ENCODE assay signal across 13 cellular contexts in the genomic region with DNA sequence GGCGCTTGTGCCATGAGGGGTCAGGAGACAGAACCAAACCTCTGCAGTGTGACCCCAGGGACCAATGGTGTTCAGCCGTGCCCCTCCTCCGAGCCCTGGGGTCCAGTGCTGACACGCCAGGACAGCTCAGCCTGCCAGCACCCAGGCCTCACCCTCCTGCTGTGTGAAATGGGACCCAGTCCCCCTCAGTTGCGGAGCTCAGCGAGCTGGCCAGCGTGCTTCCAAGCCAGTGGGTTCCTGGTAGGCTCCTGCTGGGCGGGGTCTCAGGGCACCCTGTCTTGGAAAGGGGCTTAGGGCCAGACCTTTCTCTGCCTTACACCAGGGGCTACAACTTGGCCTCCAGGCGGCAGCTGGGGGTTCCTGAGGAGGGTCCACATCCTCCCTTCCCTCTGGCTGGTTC. TPM values are rescaled to one million over a fixed set of nuclear protein-coding genes. Genes with fewer than 3 reads are reported as not detected.
A peak's percentile ranks its signal among the peaks of the same experiment; 100 is the strongest.
DNase-seq lines count a peak whose midpoint lies in the region; ATAC-seq, FAIRE-seq and TF ChIP-seq lines count a peak whose summit lies in the region.
"Had no signal": no experiment of that assay in that cellular context is flagged by ENCODE, and none has a peak within 500 bp of the region (broad histone marks: within the 10 kb centered on the region; RNA-seq: fewer than 3 reads in every experiment).

No MANE protein-coding gene starts in this region.

- H3K27me3 ChIP-seq in keratinocyte (ENCODE audit: control insufficient read depth, extremely low read depth, insufficient read depth, low read length): no peaks in the 10 kb centered on the region
- H3K27me3 ChIP-seq in small intestine (ENCODE audit: control insufficient read depth in 2 of 2, insufficient read depth in 2 of 2, low read length in 2 of 2): no peaks in the 10 kb centered on the region

- no peaks in the 10 kb centered on the region for H3K9me3 ChIP-seq in keratinocyte (ENCODE audit: control insufficient read depth, low read depth, low read length)
- H3K9me3 ChIP-seq in small intestine (ENCODE audit: control insufficient read depth, low read depth): no peaks in the 10 kb centered on the region

- peaks cover 36% of the 10 kb centered on the region for H3K79me2 ChIP-seq in keratinocyte (ENCODE audit: control insufficient read depth, insufficient read depth, low read length)

- H3K9ac ChIP-seq in keratinocyte (ENCODE audit: control insufficient read depth, extremely low read depth, insufficient read depth, low read length): no peak overlapping the region

- no peak overlapping the region for H2AFZ ChIP-seq in keratinocyte (ENCODE audit: control insufficient read depth, low read length)

- CTCF ChIA-PET in activated CD4-positive, alpha-beta memory T cell treated with anti-CD3 and anti-CD28 coated beads for 36 hours (lab: Charles Lee): interaction anchor here (1.1 to 6.8 kb wide), 2 partner anchors 10 to 116 kb away, joined by 4 to 34 read pairs; a partner anchor contains a TSS

- no peak for ATAC-seq in stimulated activated memory B cell treated with anti-CD40 and anti-IgM and Interleukin-4, amounts not matched to agents 10 μg/mL and 1 μg/mL and 100 μg/mL, for 72 hours
- ATAC-seq: PC-3 had no signal

- WGBS in small intestine, 3 donors: 85 to 89% (median 87%) methylated on average over 8 to 9 of the region's 9 CpGs

- H3K27me3 Mint-ChIP-seq in T-helper 2 cell treated with Interferon-gamma antibody and Interleukin-4, amounts not matched to agents 5 μg/mL and 100 μg/mL, for 36 hours (ENCODE audit: low read depth): no peaks in the 10 kb centered on the region
- H3K27me3 Mint-ChIP-seq in activated CD4-positive, alpha-beta memory T cell treated with anti-CD3 and anti-CD28 coated beads for 36 hours: no peaks in the 10 kb centered on the region
- H3K27me3 Mint-ChIP-seq in stimulated activated memory B cell treated with anti-CD40 and anti-IgM and Interleukin-4, amounts not matched to agents 10 μg/mL and 1 μg/mL and 100 μg/mL, for 72 hours: no peaks in the 10 kb centered on the region
- H3K27me3 Mint-ChIP-seq: stimulated activated naive CD8-positive, alpha-beta T cell treated with anti-CD3 and anti-CD28 coated beads, Interleukin-15, Interleukin-2, amounts not matched to agents 100 ng/mL and 50 ng/mL, for 24 hours had no signal

- H3K4me3 ChIP-seq in keratinocyte (ENCODE audit: control insufficient read depth in 2 of 3, extremely low read depth in 1 of 3, insufficient read depth in 2 of 3, low read depth in 1 of 3, low read length in 3 of 3) (no peak overlapping the region), small intestine (ENCODE audit: low read depth in 1 of 2, low read length in 2 of 2) (no peak overlapping the region)

- H3K27ac Mint-ChIP-seq in T-helper 2 cell treated with Interferon-gamma antibody and Interleukin-4, amounts not matched to agents 5 μg/mL and 100 μg/mL, for 36 hours: peak overlapping the region; percentile 95
- H3K27ac Mint-ChIP-seq in activated CD4-positive, alpha-beta memory T cell treated with anti-CD3 and anti-CD28 coated beads for 36 hours: peak overlapping the region; percentile 97
- peak overlapping the region; percentile 93 for H3K27ac Mint-ChIP-seq in stimulated activated memory B cell treated with anti-CD40 and anti-IgM and Interleukin-4, amounts not matched to agents 10 μg/mL and 1 μg/mL and 100 μg/mL, for 72 hours

- H3K4me1 ChIP-seq in keratinocyte (ENCODE audit: control insufficient read depth, extremely low read depth, insufficient read depth, low read length): peaks cover 42% of the 10 kb centered on the region
- H3K4me1 ChIP-seq in small intestine (ENCODE audit: control insufficient read depth in 2 of 2, insufficient read depth in 1 of 2, low read depth in 1 of 2, low read length in 1 of 2): peaks cover 7 to 15% of the 10 kb centered on the region in 2 donors

- no peak for FAIRE-seq in keratinocyte (lab: Jason Lieb, UNC)
- no peak for FAIRE-seq in small intestine (lab: Jason Lieb, UNC)

- POLR2A ChIA-PET in activated CD4-positive, alpha-beta memory T cell treated with anti-CD3 and anti-CD28 coated beads for 36 hours (lab: Charles Lee): interaction anchor here (2.8 to 3.4 kb wide), 2 partner anchors 10 to 11 kb away, joined by 13 to 20 read pairs; no protein-coding TSS in a partner anchor

- H3K9me3 Mint-ChIP-seq in T-helper 2 cell treated with Interferon-gamma antibody and Interleukin-4, amounts not matched to agents 5 μg/mL and 100 μg/mL, for 36 hours: no peaks in the 10 kb centered on the region
- no peaks in the 10 kb centered on the region for H3K9me3 Mint-ChIP-seq in activated CD4-positive, alpha-beta memory T cell treated with anti-CD3 and anti-CD28 coated beads for 36 hours
- no peaks in the 10 kb centered on the region for H3K9me3 Mint-ChIP-seq in stimulated activated memory B cell treated with anti-CD40 and anti-IgM and Interleukin-4, amounts not matched to agents 10 μg/mL and 1 μg/mL and 100 μg/mL, for 72 hours
- H3K9me3 Mint-ChIP-seq: stimulated activated naive CD8-positive, alpha-beta T cell treated with anti-CD3 and anti-CD28 coated beads, Interleukin-15, Interleukin-2, amounts not matched to agents 100 ng/mL and 50 ng/mL, for 24 hours had no signal

- no peaks in the 10 kb centered on the region for H4K20me1 ChIP-seq in keratinocyte (ENCODE audit: control insufficient read depth, extremely low read depth, insufficient read depth, low read length)

- H3K36me3 Mint-ChIP-seq in T-helper 2 cell treated with Interferon-gamma antibody and Interleukin-4, amounts not matched to agents 5 μg/mL and 100 μg/mL, for 36 hours (ENCODE audit: low read depth): peaks cover 50% of the 10 kb centered on the region
- H3K36me3 Mint-ChIP-seq in activated CD4-positive, alpha-beta memory T cell treated with anti-CD3 and anti-CD28 coated beads for 36 hours: peaks cover 26% of the 10 kb centered on the region
- peaks cover 22% of the 10 kb centered on the region for H3K36me3 Mint-ChIP-seq in stimulated activated memory B cell treated with anti-CD40 and anti-IgM and Interleukin-4, amounts not matched to agents 10 μg/mL and 1 μg/mL and 100 μg/mL, for 72 hours

- peak overlapping the region; percentile 99 for H3K4me3 Mint-ChIP-seq in T-helper 2 cell treated with Interferon-gamma antibody and Interleukin-4, amounts not matched to agents 5 μg/mL and 100 μg/mL, for 36 hours
- H3K4me3 Mint-ChIP-seq in activated CD4-positive, alpha-beta memory T cell treated with anti-CD3 and anti-CD28 coated beads for 36 hours: peak overlapping the region; percentile 92
- no peak overlapping the region for H3K4me3 Mint-ChIP-seq in stimulated activated memory B cell treated with anti-CD40 and anti-IgM and Interleukin-4, amounts not matched to agents 10 μg/mL and 1 μg/mL and 100 μg/mL, for 72 hours

- H3K4me2 ChIP-seq in keratinocyte (ENCODE audit: control insufficient read depth, extremely low read depth, insufficient read depth, low read depth, low read length): peak overlapping the region; percentile 94

- peak overlapping the region; percentile 22 for H3K27ac ChIP-seq in keratinocyte (ENCODE audit: control insufficient read depth, insufficient read depth, low read length)
- peak overlapping the region in 1 of 2 donors; percentile 93 for H3K27ac ChIP-seq in small intestine (ENCODE audit: low read depth in 1 of 2, low read length in 1 of 2)

- DNase-seq in T-helper 2 cell treated with Interferon-gamma antibody and Interleukin-4, amounts not matched to agents 5 μg/mL and 100 μg/mL, for 36 hours (ENCODE audit: low spot score): no peak
- DNase-seq in T-helper 2 cell (no peak), keratinocyte (ENCODE audit: low read depth, low spot score) (no peak), small intestine (no peak), NCI-H2107 (lab: John Stamatoyannopoulos, UW) (no peak), iPS-NIHi7 (ENCODE audit: extremely low spot score) (no peak)
- no peak for DNase-seq in activated CD4-positive, alpha-beta memory T cell treated with anti-CD3 and anti-CD28 coated beads for 36 hours
- DNase-seq: 8988T; activated CD4-positive, CD25-positive, alpha-beta regulatory T cell treated with anti-CD3 and anti-CD28 coated beads, Interleukin-2, amount 50 U/mL, for 72 hours; NCI-H146; PC-3 had no signal

- dilution Hi-C loops in keratinocyte (cut with MboI; ENCODE audit: extremely low pct_ligation_motif_present, low sequenced_read_pairs): no loop called here

- intact Hi-C loops in activated CD4-positive, alpha-beta memory T cell treated with anti-CD3 and anti-CD28 coated beads for 36 hours (cut with micrococcal nuclease): loop anchor here (5.0 to 10.0 kb wide), 3 partner anchors 45 to 1038 kb away; a partner anchor contains a TSS

- TF ChIP-seq CTCF in keratinocyte (optimal IDR thresholded peaks at IDR 0.05 in 1 of 3, IDR thresholded peaks at IDR 0.05 in 1 of 3, conservative IDR thresholded peaks at IDR 0.05 in 1 of 3; ENCODE audit: extremely low read depth in 1 of 3, insufficient read depth in 2 of 3, low read length in 3 of 3): no peak

- peaks cover 16 to 32% of the 10 kb centered on the region in 2 experiments for H3K36me3 ChIP-seq in keratinocyte (ENCODE audit: control insufficient read depth in 2 of 2, extremely low read depth in 1 of 2, insufficient read depth in 2 of 2, low read length in 2 of 2)
- peaks cover 28 to 31% of the 10 kb centered on the region in 2 donors for H3K36me3 ChIP-seq in small intestine (ENCODE audit: control insufficient read depth in 2 of 2, insufficient read depth in 2 of 2, low read length in 2 of 2)

- peaks cover 32% of the 10 kb centered on the region for H3K4me1 Mint-ChIP-seq in T-helper 2 cell treated with Interferon-gamma antibody and Interleukin-4, amounts not matched to agents 5 μg/mL and 100 μg/mL, for 36 hours (ENCODE audit: low read depth)
- peaks cover 49% of the 10 kb centered on the region for H3K4me1 Mint-ChIP-seq in activated CD4-positive, alpha-beta memory T cell treated with anti-CD3 and anti-CD28 coated beads for 36 hours (ENCODE audit: low read depth)
- H3K4me1 Mint-ChIP-seq in stimulated activated memory B cell treated with anti-CD40 and anti-IgM and Interleukin-4, amounts not matched to agents 10 μg/mL and 1 μg/mL and 100 μg/mL, for 72 hours: peaks cover 65% of the 10 kb centered on the region

- H3K9me1 ChIP-seq in keratinocyte (ENCODE audit: control insufficient read depth, extremely low read depth, insufficient read depth, low read length): peaks cover 7% of the 10 kb centered on the region

RNA-seq across cellular contexts. Expression of a gene that starts 4.4 kb away (rescaled TPM):
- 10 to 100 TPM; 61.9 to 68.1 TPM for total RNA-seq in activated CD4-positive, alpha-beta memory T cell treated with anti-CD3 and anti-CD28 coated beads for 36 hours
- polyA plus RNA-seq in keratinocyte: 5.3 to 9.9 TPM (median 6.4 TPM) in 3 replicates
- 7.6 TPM for polyA plus RNA-seq in keratinocyte (2011; ENCODE audit: low read depth)
- 5.5 and 10.2 TPM in 2 replicates for polyA plus RNA-seq in keratinocyte (2011; cell fraction: cytosol; rRNA removed)
- 35.9 and 49.7 TPM in 2 replicates for polyA plus RNA-seq in keratinocyte (2011; cell fraction: nucleus; rRNA removed)
- 18.2 and 30.0 TPM in 2 replicates for polyA plus RNA-seq in keratinocyte (2012; ENCODE audit: low replicate concordance)
- 5.0 to 16.2 TPM (median 7.2 TPM) in 3 replicates for polyA minus RNA-seq in keratinocyte
- polyA minus RNA-seq in keratinocyte (2011; cell fraction: cytosol; rRNA and poly(A)+ RNA removed): 28.8 TPM
- 15.8 and 17.5 TPM in 2 replicates for polyA minus RNA-seq in keratinocyte (2011; cell fraction: nucleus; rRNA and poly(A)+ RNA removed)
- 10 to 100 TPM; 13.5 to 27.0 (median 14.5) TPM for polyA plus RNA-seq in small intestine

RNA-seq across cellular contexts. Expression of a gene that starts 16.3 kb away (rescaled TPM):
- under 1 TPM; 0.36 to 0.38 TPM for total RNA-seq in activated CD4-positive, alpha-beta memory T cell treated with anti-CD3 and anti-CD28 coated beads for 36 hours
- polyA plus RNA-seq in keratinocyte (0.01 TPM in 2 of 3 replicates, not detected in the other), small intestine (100 to 1,000 TPM in 2 of 3 donors, 10 to 100 TPM in 1; 50.1 to 545 (median 411) TPM)
- polyA plus RNA-seq in keratinocyte (2011; ENCODE audit: low read depth): not detected
- polyA plus RNA-seq in keratinocyte (2011; cell fraction: cytosol; rRNA removed): not detected in 2 replicates
- 0.03 TPM in 1 of 2 replicates, not detected in the other for polyA plus RNA-seq in keratinocyte (2011; cell fraction: nucleus; rRNA removed)
- 0.24 TPM in 1 of 2 replicates, not detected in the other for polyA plus RNA-seq in keratinocyte (2012; ENCODE audit: low replicate concordance)
- polyA minus RNA-seq in keratinocyte: 0.07 TPM in 1 of 3 replicates, not detected in the others
- polyA minus RNA-seq in keratinocyte (2011; cell fraction: cytosol; rRNA and poly(A)+ RNA removed): not detected
- polyA minus RNA-seq in keratinocyte (2011; cell fraction: nucleus; rRNA and poly(A)+ RNA removed): not detected in 2 replicates

Comparison
In these comparisons a context has a peak if more than half of its experiments do, and no peak if none do; other contexts are left out.
1. RNA of a gene that starts 16.3 kb away (polyA plus RNA-seq): 50.1 to 545 TPM in small intestine; 0.01 to 0.24 TPM in keratinocyte; every median in the first group is over 10 times any median in the second.
2. Peak in every context shown above with its lines, with median percentiles within 50 percentile points of each other: H3K27ac Mint-ChIP-seq.